In the genomic region with DNA sequence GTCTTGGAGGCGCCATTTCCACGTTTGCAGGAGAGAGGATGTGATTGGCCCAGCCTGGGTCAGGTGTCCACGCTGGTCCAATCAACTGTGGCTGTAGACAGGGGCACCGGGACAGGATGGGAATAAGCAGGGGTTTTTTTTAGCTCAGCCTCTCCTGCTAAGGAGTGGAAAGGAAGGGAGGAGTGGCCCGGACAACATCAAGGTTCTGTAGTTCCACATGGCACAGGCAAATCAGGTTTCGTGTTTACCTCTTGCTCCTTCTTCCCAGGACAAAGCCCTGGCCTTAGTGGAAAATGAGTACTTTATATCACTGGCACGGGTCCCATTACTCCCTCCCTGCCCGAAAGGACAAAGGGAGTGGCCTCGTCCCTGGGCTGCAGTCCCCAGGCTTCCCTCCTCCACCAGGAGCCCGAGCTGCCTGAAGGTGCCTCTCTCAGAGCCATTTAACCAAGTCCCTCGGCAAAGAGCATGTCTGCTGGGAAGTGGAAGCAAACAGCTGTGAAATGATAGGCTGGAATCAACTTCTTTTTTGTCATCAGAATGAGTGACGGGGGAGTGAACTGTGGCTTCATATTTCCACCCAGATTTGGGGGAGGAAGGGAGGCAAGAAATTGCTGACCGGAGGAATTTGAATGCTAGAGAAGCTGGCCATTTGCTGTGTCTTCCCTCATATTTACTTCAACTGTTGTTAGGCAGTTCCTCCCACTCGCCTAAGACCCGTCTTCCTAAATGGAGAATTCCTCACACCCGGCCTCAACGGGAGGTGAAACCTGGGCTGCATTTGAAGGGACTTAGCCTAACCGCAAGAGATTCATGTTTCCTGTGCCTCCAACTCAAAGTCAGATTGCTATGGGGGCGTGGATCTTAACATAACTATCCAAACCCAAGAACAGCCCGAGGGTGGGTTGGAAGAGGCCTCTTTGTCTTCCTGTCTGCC, we compare ENCODE assay signal across 7 cellular contexts.
DNase-seq lines count a peak whose midpoint lies in the region; ATAC-seq, FAIRE-seq and TF ChIP-seq lines count a peak whose summit lies in the region.

No MANE protein-coding gene starts in this region.

- ATAC-seq in HG02571 (IDR thresholded peaks at IDR 0.05; ENCODE audit: unreplicated experiment): no peak

- TF ChIP-seq CTCF in adrenal gland (IDR thresholded peaks at IDR 0.05) (no peak), kidney (IDR thresholded peaks at IDR 0.05; ENCODE audit: borderline replicate concordance, extremely low read depth, insufficient read depth) (no peak), tibial artery (IDR thresholded peaks at IDR 0.05) (no peak), sigmoid colon (IDR thresholded peaks at IDR 0.05) (no peak)

- no peaks in the 10 kb centered on the region for H3K9me3 ChIP-seq in HUES6 (ENCODE audit: control insufficient read depth, insufficient read depth, low read depth, low read length)
- H3K9me3 ChIP-seq in adrenal gland (replicated peaks in 1 of 3): no peaks in the 10 kb centered on the region
- H3K9me3 ChIP-seq in kidney (ENCODE audit: control insufficient read depth in 1 of 2, low read length in 2 of 2): no peaks in the 10 kb centered on the region
- H3K9me3 ChIP-seq in tibial artery: no peaks in the 10 kb centered on the region
- H3K9me3 ChIP-seq in sigmoid colon: no peaks in the 10 kb centered on the region

- intact Hi-C loops in adrenal gland (cut with DNase I): loop anchor here in 1 of 2 donors (10.0 kb wide), 1 partner anchor 50 kb away; no protein-coding TSS in a partner anchor
- intact Hi-C loops in kidney (cut with DNase I): no loop called here
- intact Hi-C loops in tibial artery (cut with DNase I; ENCODE audit: low total_unique reads): no loop called here
- intact Hi-C loops in sigmoid colon (cut with DNase I): no loop called here

- H3K9ac ChIP-seq in HUES6 (ENCODE audit: low read length) (peak overlapping the region; percentile 66), kidney (ENCODE audit: low read length in 2 of 2) (no peak overlapping the region)

- no peak for TF ChIP-seq EP300 in sigmoid colon (IDR thresholded peaks at IDR 0.05)

- H3K27ac ChIP-seq in HUES6 (ENCODE audit: low read depth, low read length) (peak overlapping the region; percentile 77; the same call in 1 of the 2 replicates), adrenal gland (peak overlapping the region in 4 of 5 donors; percentile 12 to 66 (median 56)), kidney (ENCODE audit: low read depth in 2 of 2, low read length in 2 of 2) (peak overlapping the region in 1 of 2 donors; percentile 63), tibial artery (peak overlapping the region; percentile 49 to 52), sigmoid colon (peak overlapping the region in 2 of 4 donors; percentile 1 to 18)

- peaks cover 24% of the 10 kb centered on the region for H3K4me1 ChIP-seq in HUES6 (ENCODE audit: control insufficient read depth, insufficient read depth, low read length)
- peaks cover 0 to 22% of the 10 kb centered on the region in 2 donors for H3K4me1 ChIP-seq in adrenal gland (replicated peaks in 1 of 2)
- H3K4me1 ChIP-seq in kidney (ENCODE audit: control insufficient read depth in 1 of 2, insufficient read depth in 1 of 2, low read depth in 1 of 2, low read length in 2 of 2): peaks cover 0 to 8% of the 10 kb centered on the region in 2 donors
- H3K4me1 ChIP-seq in tibial artery: peaks cover 0 to 33% (median 11%) of the 10 kb centered on the region in 4 donors
- peaks cover 0 to 19% (median 15%) of the 10 kb centered on the region in 4 donors for H3K4me1 ChIP-seq in sigmoid colon

- WGBS in adrenal gland, 4 donors: 45 to 53% (median 48%) methylated on average over 20 of the region's 20 CpGs
- 48 to 55% methylated on average over 20 of the region's 20 CpGs for WGBS in sigmoid colon, 2 donors

- H3K36me3 ChIP-seq in HUES6 (ENCODE audit: control insufficient read depth, insufficient read depth, low read length) (no peaks in the 10 kb centered on the region), adrenal gland (replicated peaks in 1 of 2) (no peaks in the 10 kb centered on the region), kidney (ENCODE audit: control insufficient read depth in 1 of 2, insufficient read depth in 2 of 2, low read length in 2 of 2) (no peaks in the 10 kb centered on the region), tibial artery (no peaks in the 10 kb centered on the region), sigmoid colon (no peaks in the 10 kb centered on the region)

- TF ChIP-seq POLR2A in adrenal gland (IDR thresholded peaks at IDR 0.05) (no peak), sigmoid colon (IDR thresholded peaks at IDR 0.05) (no peak)

- H3K4me3 ChIP-seq in HUES6 (ENCODE audit: low read depth, low read length): no peak overlapping the region
- peak overlapping the region in 1 of 4 donors; percentile 13 for H3K4me3 ChIP-seq in adrenal gland
- peak overlapping the region in 1 of 2 donors; percentile 2 for H3K4me3 ChIP-seq in kidney (ENCODE audit: low read length in 2 of 2)
- H3K4me3 ChIP-seq in tibial artery: peak overlapping the region in 1 of 2 donors; percentile 5
- no peak overlapping the region for H3K4me3 ChIP-seq in sigmoid colon

- DNase-seq in adrenal gland: peak; percentile 52 to 74 (median 62)
- peak; percentile 81 for DNase-seq in kidney
- DNase-seq in tibial artery: no peak
- DNase-seq in 8988T: no peak
- DNase-seq in sigmoid colon: no peak

- FAIRE-seq in kidney (lab: Jason Lieb, UNC): no peak

- H3K27me3 ChIP-seq in HUES6 (ENCODE audit: control insufficient read depth, insufficient read depth, low read length) (no peaks in the 10 kb centered on the region), adrenal gland (no peaks in the 10 kb centered on the region), tibial artery (no peaks in the 10 kb centered on the region), sigmoid colon (no peaks in the 10 kb centered on the region)

Comparison
In these comparisons a context has a peak if more than half of its experiments do, and no peak if none do; other contexts are left out.
1. DNase-seq: peak in adrenal gland (7 of 7) and kidney (single experiment); none in tibial artery (0 of 2), 8988T (single experiment) and sigmoid colon (single experiment).